Comparison of ENCODE assay signal across 26 cellular contexts in genomic region chr1:231026576-231026975, GRCh38. TPM values are rescaled to one million over a fixed set of nuclear protein-coding genes. Genes with fewer than 3 reads are reported as not detected.
DNase-seq lines count a peak whose midpoint lies in the region; ATAC-seq, FAIRE-seq and TF ChIP-seq lines count a peak whose summit lies in the region.
"Had no signal": no experiment of that assay in that cellular context is flagged by ENCODE, and none has a peak within 500 bp of the region (broad histone marks: within the 10 kb centered on the region; RNA-seq: fewer than 3 reads in every experiment).

No MANE protein-coding gene starts in this region.

- H3K27ac ChIP-seq in HepG2 (ENCODE audit: extremely low read length, insufficient read depth, low read length) (no peak overlapping the region), right lobe of liver (no peak overlapping the region), esophagus muscularis mucosa (replicated peaks in 1 of 4) (no peak overlapping the region), lung (ENCODE audit: low read depth in 1 of 2, low read length in 1 of 2) (no peak overlapping the region), subcutaneous abdominal adipose tissue (ENCODE audit: low read depth, low read length) (peak overlapping the region; percentile 43)
- H3K27ac ChIP-seq: A549; BLaER1 treated with 17β-estradiol and CSF1 and Interleukin-3, amounts not matched to agents 10 nM and 100 nM had no signal

- BruUV-seq in HepG2 (replicated peaks; lab: Mats Ljungman, UMichigan) = no TSS peak

- no peaks in the 10 kb centered on the region for H4K20me1 ChIP-seq in HepG2 (ENCODE audit: insufficient read depth, low read length)

- H3K9me3 ChIP-seq in HepG2 (ENCODE audit: low read length) (no peaks in the 10 kb centered on the region), right lobe of liver (no peaks in the 10 kb centered on the region), esophagus muscularis mucosa (no peaks in the 10 kb centered on the region), lung (ENCODE audit: control insufficient read depth in 2 of 2, insufficient read depth in 1 of 2, low read length in 1 of 2) (no peaks in the 10 kb centered on the region), subcutaneous abdominal adipose tissue (ENCODE audit: control insufficient read depth in 5 of 5, low read length in 5 of 5) (no peaks in the 10 kb centered on the region)
- H3K9me3 ChIP-seq: A549; BE2C; BLaER1 treated with 17β-estradiol and CSF1 and Interleukin-3, amounts not matched to agents 10 nM and 100 nM; HAP-1 had no signal

- H2AFZ ChIP-seq in HepG2 (ENCODE audit: low read length) = no peak overlapping the region

- TF ChIP-seq EP300 in HepG2 (IDR thresholded peaks at IDR 0.05; ENCODE audit: low read depth in 2 of 2, low read length in 2 of 2) = no peak
- TF ChIP-seq EP300 in HepG2 (CRISPR knock-in tag; IDR thresholded peaks at IDR 0.05; ENCODE audit: borderline replicate concordance) = no peak
- TF ChIP-seq EP300 in esophagus muscularis mucosa (IDR thresholded peaks at IDR 0.05) = no peak

- in situ Hi-C loops in HepG2 (cut with HindIII; ENCODE audit: extremely low pct_ligation_motif_present, low pct_unique_long_range_greater_than_20kb) = no loop called here

- TF ChIP-seq RAD21 in HepG2 (CRISPR knock-in tag; IDR thresholded peaks at IDR 0.05) = no peak

- no peaks in the 10 kb centered on the region for H3K79me2 ChIP-seq in HepG2 (ENCODE audit: insufficient read depth, low read length)

- 34% methylated on average over 6 of the region's 6 CpGs for WGBS in HepG2 (ENCODE audit: low lambda C conversion rate)
- WGBS in right lobe of liver (ENCODE audit: insufficient coverage, low coverage, low lambda C conversion rate, missing lambda C conversion rate) = 87% methylated on average over 6 of the region's 6 CpGs
- 84% methylated on average over 6 of the region's 6 CpGs for WGBS in esophagus muscularis mucosa
- WGBS in lung, 2 donors = 91 to 92% methylated on average over 6 of the region's 6 CpGs

- peaks cover 0 to 3% of the 10 kb centered on the region in 2 experiments; a peak in 1 of 5 replicates for H3K27me3 ChIP-seq in HepG2 (ENCODE audit: control insufficient read depth in 1 of 2, insufficient read depth in 2 of 2, low read length in 2 of 2)
- no peaks in the 10 kb centered on the region for H3K27me3 ChIP-seq in right lobe of liver
- peaks cover 0 to 13% (median 0%) of the 10 kb centered on the region in 4 donors for H3K27me3 ChIP-seq in esophagus muscularis mucosa
- no peaks in the 10 kb centered on the region for H3K27me3 ChIP-seq in lung (ENCODE audit: control insufficient read depth, insufficient read depth)
- H3K27me3 ChIP-seq in subcutaneous abdominal adipose tissue (ENCODE audit: control insufficient read depth in 5 of 5, insufficient read depth in 4 of 5, low read length in 5 of 5) = no peaks in the 10 kb centered on the region
- H3K27me3 ChIP-seq: BE2C; BLaER1 treated with 17β-estradiol and CSF1 and Interleukin-3, amounts not matched to agents 10 nM and 100 nM had no signal

- POLR2A ChIA-PET in HepG2 (lab: Yijun Ruan, JAX) = no interaction called here

- 0 out of 2 replicates have a peak, but pooled peaks cover 6% of the 10 kb centered on the region for H3K4me1 ChIP-seq in HepG2 (ENCODE audit: insufficient read depth, low read length)
- H3K4me1 ChIP-seq in right lobe of liver = no peaks in the 10 kb centered on the region
- H3K4me1 ChIP-seq in esophagus muscularis mucosa = no peaks in the 10 kb centered on the region
- H3K4me1 ChIP-seq in lung (ENCODE audit: control insufficient read depth in 2 of 2, insufficient read depth in 2 of 2, low read length in 2 of 2) = peaks cover 0 to 20% of the 10 kb centered on the region in 2 donors
- H3K4me1 ChIP-seq in subcutaneous abdominal adipose tissue (ENCODE audit: control insufficient read depth in 5 of 5, insufficient read depth in 5 of 5, low read length in 5 of 5) = peaks cover 2 to 41% (median 39%) of the 10 kb centered on the region in 5 donors
- H3K4me1 ChIP-seq: A549, BE2C, HAP-1 had no signal

- TF ChIP-seq POLR2A in HepG2 (IDR thresholded peaks at IDR 0.05; ENCODE audit: insufficient read depth in 1 of 2, low read depth in 2 of 2, low read length in 2 of 2) = no peak
- TF ChIP-seq POLR2A in right lobe of liver (IDR thresholded peaks at IDR 0.05) = no peak
- no peak for TF ChIP-seq POLR2A in esophagus muscularis mucosa (IDR thresholded peaks at IDR 0.05; ENCODE audit: low read depth)

- CTCF ChIA-PET in HepG2 (lab: Yijun Ruan, JAX; ENCODE audit: low intra/inter-chr PET ratio, low total read pairs) = no interaction called here

- no peak overlapping the region for H3K9ac ChIP-seq in HepG2 (ENCODE audit: insufficient read depth, low read depth, low read length)
- peak overlapping the region in 1 of 5 donors; percentile 6 for H3K9ac ChIP-seq in subcutaneous abdominal adipose tissue (ENCODE audit: low read length in 5 of 5)
- H3K9ac ChIP-seq: BLaER1 treated with 17β-estradiol and CSF1 and Interleukin-3, amounts not matched to agents 10 nM and 100 nM had no signal

- FAIRE-seq in HepG2 (lab: Jason Lieb, UNC) = no peak
- FAIRE-seq: A549, GM12891, GM18507, H54 had no signal

- DNase-seq in HepG2 (ENCODE audit: low spot score) (no peak), right lobe of liver (no peak), esophagus muscularis mucosa (ENCODE audit: extremely low spot score) (peak; percentile 55), lung (ENCODE audit: low spot score) (peak; percentile 7), nucleus accumbens (lab: John Stamatoyannopoulos, UW) (no peak), SW480 (ENCODE audit: low spot score) (no peak), amygdala (lab: John Stamatoyannopoulos, UW) (no peak)
- DNase-seq: 8988T; ACHN; AML-193; BE2C; Calu3; CD4-positive, alpha-beta T cell; CD8-positive, alpha-beta memory T cell; DMS53; DMS79 treated with DMSO at 0.1 percent for 48 hours; GF-D8; GOT3; HFFc6 had no signal

- no peaks in the 10 kb centered on the region for H3K36me3 ChIP-seq in HepG2 (replicated peaks in 1 of 2; ENCODE audit: control insufficient read depth in 1 of 2, insufficient read depth in 2 of 2, low read length in 2 of 2)
- H3K36me3 ChIP-seq in right lobe of liver = no peaks in the 10 kb centered on the region
- H3K36me3 ChIP-seq in esophagus muscularis mucosa = no peaks in the 10 kb centered on the region
- no peaks in the 10 kb centered on the region for H3K36me3 ChIP-seq in lung (ENCODE audit: control insufficient read depth in 2 of 2, insufficient read depth in 2 of 2, low read length in 2 of 2)
- H3K36me3 ChIP-seq in subcutaneous abdominal adipose tissue (ENCODE audit: control insufficient read depth in 5 of 5, insufficient read depth in 5 of 5, low read length in 5 of 5) = peaks cover 0 to 8% (median 4%) of the 10 kb centered on the region in 5 donors
- H3K36me3 ChIP-seq: BE2C, HAP-1 had no signal

- intact Hi-C loops in HepG2 (cut with micrococcal nuclease; ENCODE audit: unreplicated experiment) = no loop called here
- intact Hi-C loops in right lobe of liver (cut with DNase I) = no loop called here
- intact Hi-C loops in esophagus muscularis mucosa (cut with DNase I) = no loop called here

- ATAC-seq in HepG2 (no peak), right lobe of liver (no peak), lung (ENCODE audit: insufficient read depth, low FRiP score) (no peak)
- ATAC-seq: A549 had no signal

- H3K4me3 ChIP-seq in HepG2 (replicated peaks in 1 of 3; ENCODE audit: insufficient read depth in 1 of 3, low read depth in 2 of 3, low read length in 3 of 3) (no peak overlapping the region), right lobe of liver (no peak overlapping the region), esophagus muscularis mucosa (no peak overlapping the region), lung (no peak overlapping the region), subcutaneous abdominal adipose tissue (ENCODE audit: low read depth in 1 of 5, low read length in 5 of 5) (no peak overlapping the region)
- H3K4me3 ChIP-seq: A549; BLaER1 treated with 17β-estradiol and CSF1 and Interleukin-3, amounts not matched to agents 10 nM and 100 nM; HAP-1 had no signal

- no peak for TF ChIP-seq CTCF in HepG2 (CRISPR knock-in tag; IDR thresholded peaks at IDR 0.05)
- no peak for TF ChIP-seq CTCF in right lobe of liver (IDR thresholded peaks at IDR 0.05)
- no peak for TF ChIP-seq CTCF in esophagus muscularis mucosa (IDR thresholded peaks at IDR 0.05)
- TF ChIP-seq CTCF in lung (IDR thresholded peaks at IDR 0.05; ENCODE audit: control extremely low read depth, extremely low read depth) = no peak

- H3K4me2 ChIP-seq in HepG2 (ENCODE audit: low read depth, low read length) = 0 out of 2 replicates have a peak overlapping the region, but pooled peaks have one; percentile 44
- H3K4me2 ChIP-seq: A549 had no signal

RNA-seq across cellular contexts. Expression of gene FAM89A, which starts 13.5 kb away (rescaled TPM):
- total RNA-seq in HepG2 (2016; rRNA removed; fragmentation: Illumina TruSeq; extraction: Trizol) (0.17 and 0.35 TPM in 2 replicates), right lobe of liver (10 to 100 TPM in 2 of 6 experiments, 1 to 10 TPM in 4; 3.7 to 12.8 (median 6.8) TPM), esophagus muscularis mucosa (10 to 100 TPM in 1 of 4 donors, 1 to 10 TPM in 3; 1.7 to 13.6 (median 5.6) TPM), lung (10 to 100 TPM; 14.3 to 26.9 TPM)
- total RNA-seq in HepG2 (2016; cell fraction: cytosol; rRNA removed; fragmentation: Illumina TruSeq; extraction: Trizol; ENCODE audit: low read depth) = 0.51 and 0.53 TPM in 2 replicates
- total RNA-seq in HepG2 (2016; cell fraction: insoluble cytoplasmic fraction; rRNA removed; fragmentation: Illumina TruSeq; extraction: Trizol) = 0.40 and 0.45 TPM in 2 replicates
- 0.56 and 0.83 TPM in 2 replicates for total RNA-seq in HepG2 (2016; cell fraction: membrane; rRNA removed; fragmentation: Illumina TruSeq; extraction: Trizol)
- not detected in 2 replicates for total RNA-seq in HepG2 (2016; cell fraction: nucleus; rRNA removed; fragmentation: Illumina TruSeq; extraction: Trizol)
- polyA plus RNA-seq in HepG2 (2011; rRNA removed) (0.43 and 0.44 TPM in 2 replicates), lung (10 to 100 TPM; 19.5 to 27.1 TPM)
- polyA plus RNA-seq in HepG2 (2011; cell fraction: cytosol; rRNA removed) = 0.21 and 0.24 TPM in 2 replicates
- polyA plus RNA-seq in HepG2 (2011; cell fraction: nucleus; rRNA removed) = 0.23 TPM in 1 of 2 replicates, not detected in the other
- 0.09 TPM in 1 of 2 replicates, not detected in the other for polyA plus RNA-seq in HepG2 (2012)
- polyA plus RNA-seq in HepG2 (2016; cell fraction: cytosol; fragmentation: Illumina TruSeq; extraction: Trizol; ENCODE audit: low read depth) = 0.51 and 0.53 TPM in 2 replicates
- polyA plus RNA-seq in HepG2 (2016; cell fraction: insoluble cytoplasmic fraction; fragmentation: Illumina TruSeq; extraction: Trizol; ENCODE audit: low read depth) = 0.31 TPM in 1 of 2 replicates, not detected in the other
- polyA plus RNA-seq in HepG2 (2016; cell fraction: membrane; fragmentation: Illumina TruSeq; extraction: Trizol; ENCODE audit: low read depth) = 0.43 and 0.53 TPM in 2 replicates
- polyA plus RNA-seq in HepG2 (2016; cell fraction: nucleus; fragmentation: Illumina TruSeq; extraction: Trizol; ENCODE audit: insufficient read depth, low read depth) = not detected in 2 replicates
- polyA minus RNA-seq in HepG2 (2011; rRNA and poly(A)+ RNA removed; ENCODE audit: low replicate concordance) = 0.18 TPM in 1 of 2 replicates, not detected in the other
- polyA minus RNA-seq in HepG2 (2011; cell fraction: cytosol; rRNA and poly(A)+ RNA removed) = not detected in 2 replicates
- polyA minus RNA-seq in HepG2 (2011; cell fraction: nucleus; rRNA and poly(A)+ RNA removed) = 0.37 TPM in 1 of 2 replicates, not detected in the other

RNA-seq across cellular contexts. Expression of gene ARV1, which starts 47.7 kb away (rescaled TPM):
- 8.9 and 15.2 TPM in 2 replicates for total RNA-seq in HepG2 (2016; rRNA removed; fragmentation: Illumina TruSeq; extraction: Trizol)
- 5.6 and 7.1 TPM in 2 replicates for total RNA-seq in HepG2 (2016; cell fraction: cytosol; rRNA removed; fragmentation: Illumina TruSeq; extraction: Trizol; ENCODE audit: low read depth)
- 11.8 and 14.9 TPM in 2 replicates for total RNA-seq in HepG2 (2016; cell fraction: insoluble cytoplasmic fraction; rRNA removed; fragmentation: Illumina TruSeq; extraction: Trizol)
- total RNA-seq in HepG2 (2016; cell fraction: membrane; rRNA removed; fragmentation: Illumina TruSeq; extraction: Trizol) = 8.0 and 10.1 TPM in 2 replicates
- 11.2 and 15.6 TPM in 2 replicates for total RNA-seq in HepG2 (2016; cell fraction: nucleus; rRNA removed; fragmentation: Illumina TruSeq; extraction: Trizol)
- polyA plus RNA-seq in HepG2 (2011; rRNA removed) = 11.7 and 13.0 TPM in 2 replicates
- 6.0 and 9.4 TPM in 2 replicates for polyA plus RNA-seq in HepG2 (2011; cell fraction: cytosol; rRNA removed)
- 2.8 and 4.7 TPM in 2 replicates for polyA plus RNA-seq in HepG2 (2011; cell fraction: nucleus; rRNA removed)
- 8.5 and 11.7 TPM in 2 replicates for polyA plus RNA-seq in HepG2 (2012)
- polyA plus RNA-seq in HepG2 (2016; cell fraction: cytosol; fragmentation: Illumina TruSeq; extraction: Trizol; ENCODE audit: low read depth) = 5.4 and 5.6 TPM in 2 replicates
- polyA plus RNA-seq in HepG2 (2016; cell fraction: insoluble cytoplasmic fraction; fragmentation: Illumina TruSeq; extraction: Trizol; ENCODE audit: low read depth) = 13.8 and 15.6 TPM in 2 replicates
- polyA plus RNA-seq in HepG2 (2016; cell fraction: membrane; fragmentation: Illumina TruSeq; extraction: Trizol; ENCODE audit: low read depth) = 7.2 and 7.5 TPM in 2 replicates
- 26.0 and 27.4 TPM in 2 replicates for polyA plus RNA-seq in HepG2 (2016; cell fraction: nucleus; fragmentation: Illumina TruSeq; extraction: Trizol; ENCODE audit: insufficient read depth, low read depth)
- polyA minus RNA-seq in HepG2 (2011; rRNA and poly(A)+ RNA removed; ENCODE audit: low replicate concordance) = 1.4 and 8.7 TPM in 2 replicates
- 3.4 and 4.6 TPM in 2 replicates for polyA minus RNA-seq in HepG2 (2011; cell fraction: cytosol; rRNA and poly(A)+ RNA removed)
- 4.0 and 5.0 TPM in 2 replicates for polyA minus RNA-seq in HepG2 (2011; cell fraction: nucleus; rRNA and poly(A)+ RNA removed)
- total RNA-seq in right lobe of liver = 10 to 100 TPM in 5 of 6 experiments, 1 to 10 TPM in 1; 9.2 to 18.7 (median 13.4) TPM
- 10 to 100 TPM; 14.9 to 21.6 (median 18.8) TPM for total RNA-seq in esophagus muscularis mucosa
- total RNA-seq in lung = 10 to 100 TPM; 13.8 to 17.2 TPM
- 10 to 100 TPM; 17.2 to 60.3 TPM for polyA plus RNA-seq in lung

RNA-seq across cellular contexts. Expression of gene TTC13, which starts 47.9 kb away (rescaled TPM):
- 8.1 and 15.9 TPM in 2 replicates for total RNA-seq in HepG2 (2016; rRNA removed; fragmentation: Illumina TruSeq; extraction: Trizol)
- 5.1 and 6.8 TPM in 2 replicates for total RNA-seq in HepG2 (2016; cell fraction: cytosol; rRNA removed; fragmentation: Illumina TruSeq; extraction: Trizol; ENCODE audit: low read depth)
- 8.3 and 16.6 TPM in 2 replicates for total RNA-seq in HepG2 (2016; cell fraction: insoluble cytoplasmic fraction; rRNA removed; fragmentation: Illumina TruSeq; extraction: Trizol)
- total RNA-seq in HepG2 (2016; cell fraction: membrane; rRNA removed; fragmentation: Illumina TruSeq; extraction: Trizol) = 4.1 and 6.5 TPM in 2 replicates
- 24.6 and 28.8 TPM in 2 replicates for total RNA-seq in HepG2 (2016; cell fraction: nucleus; rRNA removed; fragmentation: Illumina TruSeq; extraction: Trizol)
- polyA plus RNA-seq in HepG2 (2011; rRNA removed) = 5.8 and 6.8 TPM in 2 replicates
- polyA plus RNA-seq in HepG2 (2011; cell fraction: cytosol; rRNA removed) = 2.4 and 3.9 TPM in 2 replicates
- 6.3 and 11.1 TPM in 2 replicates for polyA plus RNA-seq in HepG2 (2011; cell fraction: nucleus; rRNA removed)
- polyA plus RNA-seq in HepG2 (2012) = 8.6 and 10.6 TPM in 2 replicates
- polyA plus RNA-seq in HepG2 (2016; cell fraction: cytosol; fragmentation: Illumina TruSeq; extraction: Trizol; ENCODE audit: low read depth) = 1.1 and 1.5 TPM in 2 replicates
- 6.1 and 7.4 TPM in 2 replicates for polyA plus RNA-seq in HepG2 (2016; cell fraction: insoluble cytoplasmic fraction; fragmentation: Illumina TruSeq; extraction: Trizol; ENCODE audit: low read depth)
- 1.8 TPM in 2 replicates for polyA plus RNA-seq in HepG2 (2016; cell fraction: membrane; fragmentation: Illumina TruSeq; extraction: Trizol; ENCODE audit: low read depth)
- polyA plus RNA-seq in HepG2 (2016; cell fraction: nucleus; fragmentation: Illumina TruSeq; extraction: Trizol; ENCODE audit: insufficient read depth, low read depth) = 27.2 and 32.9 TPM in 2 replicates
- polyA minus RNA-seq in HepG2 (2011; rRNA and poly(A)+ RNA removed; ENCODE audit: low replicate concordance) = 4.8 and 10.9 TPM in 2 replicates
- 5.0 and 8.8 TPM in 2 replicates for polyA minus RNA-seq in HepG2 (2011; cell fraction: cytosol; rRNA and poly(A)+ RNA removed)
- polyA minus RNA-seq in HepG2 (2011; cell fraction: nucleus; rRNA and poly(A)+ RNA removed) = 13.3 and 14.2 TPM in 2 replicates
- total RNA-seq in right lobe of liver = 10 to 100 TPM in 1 of 6 experiments, 1 to 10 TPM in 5; 5.3 to 10.7 (median 6.2) TPM
- 10 to 100 TPM in 2 of 4 donors, 1 to 10 TPM in 2; 8.4 to 27.0 (median 11.5) TPM for total RNA-seq in esophagus muscularis mucosa
- total RNA-seq in lung = 10 to 100 TPM; 22.1 to 24.5 TPM
- 10 to 100 TPM in 1 of 2 donors, 1 to 10 TPM in 1; 7.9 to 12.6 TPM for polyA plus RNA-seq in lung

Comparison
In these comparisons a context has a peak if more than half of its experiments do, and no peak if none do; other contexts are left out.
1. DNase-seq: peak in esophagus muscularis mucosa (single experiment) and lung (single experiment); none in HepG2 (single experiment), right lobe of liver (0 of 3), nucleus accumbens (0 of 56), SW480 (single experiment) and amygdala (0 of 56).